Comparison of ENCODE assay signal across 8 cellular contexts in the genomic region with DNA sequence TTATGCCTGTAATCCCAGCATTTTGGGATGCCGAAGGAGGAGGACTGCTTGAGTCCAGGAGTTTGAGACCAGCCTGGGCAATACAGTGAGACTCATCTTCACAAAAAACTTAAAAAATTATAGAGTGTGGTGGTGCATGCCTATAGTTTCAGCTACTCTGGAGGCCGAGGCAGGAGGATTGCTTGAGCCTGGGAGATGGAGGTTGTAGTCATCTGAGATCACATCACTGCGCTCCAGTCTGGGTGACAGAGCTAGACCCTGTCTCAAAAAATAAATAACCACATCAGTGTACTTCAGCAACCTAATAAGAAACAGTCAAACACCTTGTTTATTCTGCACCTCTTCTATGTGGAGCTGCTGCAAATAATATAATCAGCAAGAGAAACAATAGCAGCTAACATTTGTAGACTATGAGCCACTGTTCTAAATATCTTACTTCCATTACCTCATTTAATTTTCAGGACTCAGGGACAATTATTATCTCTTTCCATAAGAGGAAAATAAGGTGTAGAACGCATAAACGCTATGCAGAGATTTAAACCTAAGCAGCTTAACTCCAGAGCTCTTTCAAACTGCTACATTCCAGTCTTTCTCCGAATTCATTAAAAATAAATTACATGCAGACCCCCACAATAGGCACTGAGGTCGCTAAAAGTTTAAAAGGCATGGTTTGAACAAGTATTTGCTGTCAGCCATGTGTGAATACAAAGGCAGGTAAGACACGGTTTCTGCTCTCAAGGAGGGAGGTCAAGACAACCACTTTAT. TPM values are rescaled to one million over a fixed set of nuclear protein-coding genes. Genes with fewer than 3 reads are reported as not detected.
DNase-seq lines count a peak whose midpoint lies in the region; ATAC-seq and TF ChIP-seq lines count a peak whose summit lies in the region.

No MANE protein-coding gene starts in this region.

- no peaks in the 10 kb centered on the region for H3K9me2 ChIP-seq in SK-N-SH

- H3K36me3 ChIP-seq in SK-N-SH (replicated peaks in 1 of 2; ENCODE audit: control insufficient read depth in 1 of 2, insufficient read depth in 2 of 2, low read length in 1 of 2) (peaks cover 2 to 19% of the 10 kb centered on the region in 2 experiments), iPS-15b (ENCODE audit: control insufficient read depth, insufficient read depth, low read length) (peaks cover 9% of the 10 kb centered on the region)

- H3K9me3 Mint-ChIP-seq in activated CD8-positive, alpha-beta T cell treated with anti-CD3 and anti-CD28 coated beads for 36 hours, result no peaks in the 10 kb centered on the region
- no peaks in the 10 kb centered on the region for H3K9me3 Mint-ChIP-seq in stimulated activated naive CD8-positive, alpha-beta T cell treated with anti-CD3 and anti-CD28 coated beads, Interleukin-15, amount 100 ng/mL, for 72 hours

- DNase-seq in SK-N-SH (no peak), NCI-H345 treated with DMSO at 0.1 percent for 48 hours (lab: John Stamatoyannopoulos, UW; ENCODE audit: unreplicated experiment) (no peak), NCI-H2196 treated with DMSO at 0.1 percent for 48 hours (lab: John Stamatoyannopoulos, UW; ENCODE audit: unreplicated experiment) (no peak), NCI-H526 treated with DMSO at 0.1 percent for 48 hours (lab: John Stamatoyannopoulos, UW) (no peak)
- no peak for DNase-seq in activated CD8-positive, alpha-beta T cell treated with anti-CD3 and anti-CD28 coated beads for 36 hours
- DNase-seq in stimulated activated naive CD8-positive, alpha-beta T cell treated with anti-CD3 and anti-CD28 coated beads, Interleukin-15, amount 100 ng/mL, for 72 hours, result no peak

- peaks cover 8% of the 10 kb centered on the region for H3F3A ChIP-seq in SK-N-SH (replicated peaks; ENCODE audit: insufficient read depth)

- peak overlapping the region; percentile 93 for H2AFZ ChIP-seq in SK-N-SH (ENCODE audit: low read depth)

- H3K4me3 Mint-ChIP-seq in activated CD8-positive, alpha-beta T cell treated with anti-CD3 and anti-CD28 coated beads for 36 hours, result peak overlapping the region; percentile 98
- H3K4me3 Mint-ChIP-seq in stimulated activated naive CD8-positive, alpha-beta T cell treated with anti-CD3 and anti-CD28 coated beads, Interleukin-15, amount 100 ng/mL, for 72 hours, result peak overlapping the region; percentile 90 to 98

- no peak for TF ChIP-seq CTCF in SK-N-SH (IDR thresholded peaks at IDR 0.05)
- no peak for TF ChIP-seq CTCF in activated CD8-positive, alpha-beta T cell treated with anti-CD3 and anti-CD28 coated beads for 36 hours (IDR thresholded peaks at IDR 0.05)

- H3K27ac Mint-ChIP-seq in activated CD8-positive, alpha-beta T cell treated with anti-CD3 and anti-CD28 coated beads for 36 hours, result peak overlapping the region; percentile 96
- H3K27ac Mint-ChIP-seq in stimulated activated naive CD8-positive, alpha-beta T cell treated with anti-CD3 and anti-CD28 coated beads, Interleukin-15, amount 100 ng/mL, for 72 hours, result peak overlapping the region; percentile 98

- H3K4me2 ChIP-seq in SK-N-SH, result peak overlapping the region; percentile 87

- H3K4me1 ChIP-seq in SK-N-SH (ENCODE audit: control insufficient read depth in 1 of 2, insufficient read depth in 2 of 2, low read depth in 1 of 2, low read length in 1 of 2) (peaks cover 0 to 11% of the 10 kb centered on the region in 2 experiments; a peak in 2 of 4 replicates), iPS-15b (ENCODE audit: control insufficient read depth, insufficient read depth, low read length) (no peaks in the 10 kb centered on the region)

- H3K9me3 ChIP-seq in SK-N-SH (no peaks in the 10 kb centered on the region), iPS-15b (ENCODE audit: control insufficient read depth, insufficient read depth, low read length) (no peaks in the 10 kb centered on the region)

- intact Hi-C loops in activated CD8-positive, alpha-beta T cell treated with anti-CD3 and anti-CD28 coated beads for 36 hours (cut with micrococcal nuclease), result no loop called here

- 35% methylated on average over 7 of the region's 8 CpGs for WGBS in SK-N-SH (ENCODE audit: low lambda C conversion rate)

- H3K27ac ChIP-seq in SK-N-SH (ENCODE audit: low read depth in 2 of 2, low read length in 1 of 2), result peak overlapping the region in 1 of 2 experiments; percentile 71; a peak in 1 of 4 replicates

- H3K4me3 ChIP-seq in SK-N-SH (ENCODE audit: low read depth in 2 of 2, low read length in 1 of 2) (peak overlapping the region; percentile 65 to 84), iPS-15b (ENCODE audit: low read depth, low read length) (peak overlapping the region; percentile 92)

- H3K9ac ChIP-seq in SK-N-SH, result peak overlapping the region; percentile 80
- H3K9ac ChIP-seq in iPS-15b (ENCODE audit: low read depth, low read length), result no peak overlapping the region

- ATAC-seq in SK-N-SH treated with all-trans-retinoic acid at 6 μM for 48 hours, result no peak; the same call in 2 of the 3 replicates
- no peak for ATAC-seq in activated CD8-positive, alpha-beta T cell treated with anti-CD3 and anti-CD28 coated beads for 36 hours
- ATAC-seq in stimulated activated naive CD8-positive, alpha-beta T cell treated with anti-CD3 and anti-CD28 coated beads, Interleukin-15, amount 100 ng/mL, for 72 hours, result no peak

- H3K27me3 ChIP-seq in SK-N-SH (ENCODE audit: insufficient read depth), result no peaks in the 10 kb centered on the region
- H3K27me3 ChIP-seq in iPS-15b (ENCODE audit: control insufficient read depth, insufficient read depth, low read length), result no peaks in the 10 kb centered on the region

- no peaks in the 10 kb centered on the region for H4K20me1 ChIP-seq in SK-N-SH (ENCODE audit: insufficient read depth)

- TF ChIP-seq EP300 in SK-N-SH (IDR thresholded peaks at IDR 0.05; ENCODE audit: borderline replicate concordance in 1 of 2, low read depth in 1 of 2, low read length in 1 of 2), result no peak

- peaks cover 26% of the 10 kb centered on the region for H3K4me1 Mint-ChIP-seq in activated CD8-positive, alpha-beta T cell treated with anti-CD3 and anti-CD28 coated beads for 36 hours (ENCODE audit: low read depth)
- H3K4me1 Mint-ChIP-seq in stimulated activated naive CD8-positive, alpha-beta T cell treated with anti-CD3 and anti-CD28 coated beads, Interleukin-15, amount 100 ng/mL, for 72 hours, result peaks cover 42% of the 10 kb centered on the region

- peaks cover 20% of the 10 kb centered on the region for H3K79me2 ChIP-seq in SK-N-SH (ENCODE audit: insufficient read depth)

- no peaks in the 10 kb centered on the region for H3K27me3 Mint-ChIP-seq in activated CD8-positive, alpha-beta T cell treated with anti-CD3 and anti-CD28 coated beads for 36 hours
- H3K27me3 Mint-ChIP-seq in stimulated activated naive CD8-positive, alpha-beta T cell treated with anti-CD3 and anti-CD28 coated beads, Interleukin-15, amount 100 ng/mL, for 72 hours, result no peaks in the 10 kb centered on the region

- no peak for TF ChIP-seq RAD21 in SK-N-SH (IDR thresholded peaks at IDR 0.05; ENCODE audit: low read length)

- CTCF ChIA-PET in SK-N-SH (lab: Yijun Ruan, JAX), result interaction anchor here (0.6 to 3.6 kb wide), 3 partner anchors 9 to 157 kb away, joined by 3 to 51 read pairs (median 10); no protein-coding TSS in a partner anchor
- CTCF ChIA-PET in activated CD8-positive, alpha-beta T cell treated with anti-CD3 and anti-CD28 coated beads for 36 hours (lab: Charles Lee), result interaction anchor here (0.7 to 6.1 kb wide), 4 partner anchors 8 to 157 kb away, joined by 3 to 72 read pairs (median 4); no protein-coding TSS in a partner anchor

- POLR2A ChIA-PET in SK-N-SH (lab: Yijun Ruan, JAX), result interaction anchor here (1.2 to 3.1 kb wide), 3 partner anchors 8 to 434 kb away, joined by 3 to 15 read pairs (median 5); a partner anchor contains a TSS
- POLR2A ChIA-PET in activated CD8-positive, alpha-beta T cell treated with anti-CD3 and anti-CD28 coated beads for 36 hours (lab: Charles Lee), result interaction anchor here (1.0 kb wide), 1 partner anchor 152 kb away, joined by 3 read pairs; no protein-coding TSS in a partner anchor

- H3K36me3 Mint-ChIP-seq in activated CD8-positive, alpha-beta T cell treated with anti-CD3 and anti-CD28 coated beads for 36 hours (ENCODE audit: low read depth), result peaks cover 27% of the 10 kb centered on the region

TF ChIP-seq in SK-N-SH, 30 proteins besides CTCF, POLR2A, EP300 and RAD21:
- TF ChIP-seq NRF1 (IDR thresholded peaks at IDR 0.05; ENCODE audit: low read depth, low read length) (no peak), MXI1 (IDR thresholded peaks at IDR 0.05; ENCODE audit: low read depth, low read length) (0 out of 2 replicates have a peak, but pooled peaks have one; percentile 19)

TF ChIP-seq in SK-N-SH treated with all-trans-retinoic acid at 6 μM for 48 hours, 23 proteins besides CTCF, POLR2A, EP300 and RAD21:
- TF ChIP-seq ZC3H10 (CRISPR knock-in tag; IDR thresholded peaks at IDR 0.05) (no peak), ZNF565 (CRISPR knock-in tag; conservative IDR thresholded peaks at IDR 0.05; ENCODE audit: low read depth) (no peak), BACH2 (CRISPR knock-in tag; IDR thresholded peaks at IDR 0.05; ENCODE audit: borderline replicate concordance) (no peak), GLIS3 (CRISPR knock-in tag; IDR thresholded peaks at IDR 0.05) (no peak), PPARA (CRISPR knock-in tag; IDR thresholded peaks at IDR 0.05; ENCODE audit: borderline replicate concordance) (no peak), CSDC2 (CRISPR knock-in tag; IDR thresholded peaks at IDR 0.05) (no peak), ISL1 (CRISPR knock-in tag; IDR thresholded peaks at IDR 0.05) (no peak), SNAI2 (CRISPR knock-in tag; IDR thresholded peaks at IDR 0.05) (no peak), ARNTL (CRISPR knock-in tag; IDR thresholded peaks at IDR 0.05; ENCODE audit: borderline replicate concordance, low read depth) (no peak)
- TF ChIP-seq, protein P1, sequence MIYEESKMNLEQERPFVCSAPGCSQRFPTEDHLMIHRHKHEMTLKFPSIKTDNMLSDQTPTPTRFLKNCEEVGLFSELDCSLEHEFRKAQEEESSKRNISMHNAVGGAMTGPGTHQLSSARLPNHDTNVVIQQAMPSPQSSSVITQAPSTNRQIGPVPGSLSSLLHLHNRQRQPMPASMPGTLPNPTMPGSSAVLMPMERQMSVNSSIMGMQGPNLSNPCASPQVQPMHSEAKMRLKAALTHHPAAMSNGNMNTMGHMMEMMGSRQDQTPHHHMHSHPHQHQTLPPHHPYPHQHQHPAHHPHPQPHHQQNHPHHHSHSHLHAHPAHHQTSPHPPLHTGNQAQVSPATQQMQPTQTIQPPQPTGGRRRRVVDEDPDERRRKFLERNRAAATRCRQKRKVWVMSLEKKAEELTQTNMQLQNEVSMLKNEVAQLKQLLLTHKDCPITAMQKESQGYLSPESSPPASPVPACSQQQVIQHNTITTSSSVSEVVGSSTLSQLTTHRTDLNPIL (CRISPR knock-in tag; IDR thresholded peaks at IDR 0.05; ENCODE audit: low read depth), result no peak

RNA-seq across cellular contexts. Expression of a gene that starts 1.2 kb away (rescaled TPM):
- 8.9 and 11.3 TPM in 2 replicates for polyA plus RNA-seq in SK-N-SH (2012; rRNA removed)
- 13.2 and 13.6 TPM in 2 replicates for polyA plus RNA-seq in SK-N-SH (2012; cell fraction: cytosol; rRNA removed)
- polyA plus RNA-seq in SK-N-SH (2012; cell fraction: nucleus; rRNA removed), result 4.9 and 7.4 TPM in 2 replicates
- 10 to 100 TPM; 26.2 to 32.1 TPM for total RNA-seq in activated CD8-positive, alpha-beta T cell treated with anti-CD3 and anti-CD28 coated beads for 36 hours
